In the genomic region with DNA sequence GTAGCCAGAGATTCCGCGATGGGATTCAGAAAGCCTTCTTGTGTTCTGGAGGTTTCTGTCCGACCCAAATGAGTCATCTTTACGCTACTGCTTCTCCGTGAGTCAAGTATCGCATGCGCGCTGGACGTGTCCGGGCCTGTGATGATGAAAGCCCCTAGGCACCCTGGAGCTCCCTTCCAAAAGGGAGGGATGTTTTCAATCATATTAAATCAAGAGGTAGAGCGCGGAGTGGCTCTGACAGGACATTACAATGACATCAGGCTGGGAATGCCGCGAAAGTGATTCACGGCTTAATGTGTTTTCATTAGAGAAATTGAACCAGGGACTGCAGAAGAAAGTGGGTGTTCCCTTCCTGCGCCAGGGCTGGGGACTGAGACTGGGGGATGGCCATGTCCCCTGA, we compare ENCODE assay signal across 25 cellular contexts. TPM values are rescaled to one million over a fixed set of nuclear protein-coding genes. Genes with fewer than 3 reads are reported as not detected.
DNase-seq lines count a peak whose midpoint lies in the region; ATAC-seq and TF ChIP-seq lines count a peak whose summit lies in the region.
"Had no signal": no experiment of that assay in that cellular context is flagged by ENCODE, and none has a peak within 500 bp of the region (broad histone marks: within the 10 kb centered on the region; RNA-seq: fewer than 3 reads in every experiment).

No MANE protein-coding gene starts in this region.

- H3K27me3 ChIP-seq in GM23248 (replicated peaks; ENCODE audit: insufficient read depth) (no peaks in the 10 kb centered on the region), WERI-Rb-1 (ENCODE audit: insufficient read depth, low read depth, severe bottlenecking) (no peaks in the 10 kb centered on the region)
- H3K27me3 ChIP-seq: pancreas, SJSA1, testis had no signal

- no peaks in the 10 kb centered on the region for H3K79me2 ChIP-seq in GM23248 (ENCODE audit: insufficient read depth)

- no peak for TF ChIP-seq CTCF in WERI-Rb-1 (IDR thresholded peaks at IDR 0.05; ENCODE audit: low read depth, low read length)
- TF ChIP-seq CTCF in fibroblast of villous mesenchyme (IDR thresholded peaks at IDR 0.05; ENCODE audit: insufficient read depth, low read depth, low read length) = no peak

- no peak overlapping the region for H2AFZ ChIP-seq in GM23248

- H3K36me3 ChIP-seq in GM23248 (ENCODE audit: low read depth) = no peaks in the 10 kb centered on the region
- H3K36me3 ChIP-seq in WERI-Rb-1 = no peaks in the 10 kb centered on the region
- H3K36me3 ChIP-seq: esophagus muscularis mucosa, heart left ventricle, pancreas, SJSA1 had no signal

- H4K20me1 ChIP-seq in GM23248 (ENCODE audit: insufficient read depth) = no peaks in the 10 kb centered on the region

- no peak overlapping the region for H3K9ac ChIP-seq in GM23248

- DNase-seq in A172 (ENCODE audit: low spot score) (peak; percentile 39), GM23248 (peak; percentile 24), WERI-Rb-1 (peak; percentile 31), fibroblast of villous mesenchyme (ENCODE audit: low read depth) (peak; percentile 10), NCI-H524 (lab: John Stamatoyannopoulos, UW) (no peak), DMS153 (lab: John Stamatoyannopoulos, UW) (no peak)
- DNase-seq: ACHN; activated CD4-positive, alpha-beta T cell treated with anti-CD3 and anti-CD28 coated beads for 1 hour; activated CD8-positive, alpha-beta memory T cell treated with anti-CD3 and anti-CD28 coated beads, Interleukin-2, amount 10 ng/mL, durations not matched to agents 7 days and 5 days; activated naive CD8-positive, alpha-beta T cell treated with anti-CD3 and anti-CD28 coated beads, Interleukin-2, amount 10 ng/mL, durations not matched to agents 7 days and 5 days; CD4-positive, CD25-positive, alpha-beta regulatory T cell; naive B cell; NCI-H2107; pancreas; PC-3; T-helper 9 cell; testis had no signal

- no peak overlapping the region for H3K4me3 ChIP-seq in GM23248
- H3K4me3 ChIP-seq in WERI-Rb-1 (ENCODE audit: low read depth, low read length) = no peak overlapping the region
- no peak overlapping the region for H3K4me3 ChIP-seq in fibroblast of villous mesenchyme (ENCODE audit: low read depth, low read length)
- H3K4me3 ChIP-seq: esophagus muscularis mucosa, heart left ventricle, pancreas, SJSA1, testis had no signal

- no peaks in the 10 kb centered on the region for H3K9me2 ChIP-seq in GM23248 (ENCODE audit: insufficient read depth)

- H3K27ac ChIP-seq in GM23248 = no peak overlapping the region
- no peak overlapping the region for H3K27ac ChIP-seq in WERI-Rb-1
- H3K27ac ChIP-seq: esophagus muscularis mucosa, heart left ventricle, pancreas, SJSA1, testis had no signal

- H3K4me2 ChIP-seq in GM23248 (ENCODE audit: unreplicated experiment) = no peak overlapping the region

- WGBS in GM23248 (ENCODE audit: low coverage in 1 of 2, low lambda C conversion rate in 2 of 2, missing lambda C conversion rate in 2 of 2), 2 experiments = 23 to 25% methylated on average over 16 of the region's 16 CpGs

- H3K9me3 ChIP-seq in GM23248 (ENCODE audit: low read depth) (no peaks in the 10 kb centered on the region), WERI-Rb-1 (ENCODE audit: severe bottlenecking) (no peaks in the 10 kb centered on the region)
- H3K9me3 ChIP-seq: esophagus muscularis mucosa, heart left ventricle, pancreas, testis had no signal

- in situ Hi-C loops in GM23248 (cut with MboI) = no loop called here

- no peaks in the 10 kb centered on the region for H3K4me1 ChIP-seq in GM23248 (ENCODE audit: insufficient read depth)
- H3K4me1 ChIP-seq: esophagus muscularis mucosa, heart left ventricle, pancreas, SJSA1, testis had no signal

- ATAC-seq in GM18907 (IDR thresholded peaks at IDR 0.05; ENCODE audit: unreplicated experiment) = no peak
- no peak for ATAC-seq in HG03139 (IDR thresholded peaks at IDR 0.05; ENCODE audit: unreplicated experiment)
- ATAC-seq: activated CD8-positive, alpha-beta memory T cell treated with anti-CD3 and anti-CD28 coated beads, Interleukin-2, amount 10 ng/mL, durations not matched to agents 7 days and 5 days; activated T-helper 17 cell treated with anti-CD3 and anti-CD28 coated beads, Interleukin-2, amount 50 U/mL, for 72 hours; heart left ventricle; pancreas; PC-3; sciatic nerve; stimulated activated effector memory CD8-positive, alpha-beta T cell treated with anti-CD3 and anti-CD28 coated beads, Interleukin-12 subunit alpha, Interleukin-12 subunit beta, amount 100 ng/mL, for 72 hours had no signal

- no peaks in the 10 kb centered on the region for H3F3A ChIP-seq in GM23248 (ENCODE audit: insufficient read depth)

RNA-seq across cellular contexts. Expression of gene AJAP1, which starts 48.5 kb away (rescaled TPM):
- total RNA-seq in A172 (2014; rRNA removed; shearing (Covaris generic)) = not detected in 2 replicates
- under 0.01 and 0.86 TPM in 2 replicates for total RNA-seq in GM23248 (2014; rRNA removed; shearing (Covaris generic))
- 0.03 TPM in 1 of 2 replicates, not detected in the other for polyA plus RNA-seq in GM23248 (2016; fragmentation: Nextera tagmentation; extraction: Ambion mirVana)
- total RNA-seq in fibroblast of villous mesenchyme = under 0.01 and 0.64 TPM in 2 replicates
- total RNA-seq: activated CD8-positive, alpha-beta memory T cell treated with anti-CD3 and anti-CD28 coated beads, Interleukin-2, amount 10 ng/mL, durations not matched to agents 7 days and 5 days; activated naive CD8-positive, alpha-beta T cell treated with anti-CD3 and anti-CD28 coated beads, Interleukin-2, amount 10 ng/mL, durations not matched to agents 7 days and 5 days; activated T-helper 17 cell treated with anti-CD3 and anti-CD28 coated beads, Interleukin-2, amount 50 U/mL, for 72 hours; PC-3; SJSA1 had no signal

Comparison
In these comparisons a context has a peak if more than half of its experiments do, and no peak if none do; other contexts are left out.
1. DNase-seq: peak in A172 (single experiment), GM23248 (single experiment), WERI-Rb-1 (single experiment) and fibroblast of villous mesenchyme (single experiment); none in NCI-H524 (0 of 2) and DMS153 (single experiment).